In the genomic region with DNA sequence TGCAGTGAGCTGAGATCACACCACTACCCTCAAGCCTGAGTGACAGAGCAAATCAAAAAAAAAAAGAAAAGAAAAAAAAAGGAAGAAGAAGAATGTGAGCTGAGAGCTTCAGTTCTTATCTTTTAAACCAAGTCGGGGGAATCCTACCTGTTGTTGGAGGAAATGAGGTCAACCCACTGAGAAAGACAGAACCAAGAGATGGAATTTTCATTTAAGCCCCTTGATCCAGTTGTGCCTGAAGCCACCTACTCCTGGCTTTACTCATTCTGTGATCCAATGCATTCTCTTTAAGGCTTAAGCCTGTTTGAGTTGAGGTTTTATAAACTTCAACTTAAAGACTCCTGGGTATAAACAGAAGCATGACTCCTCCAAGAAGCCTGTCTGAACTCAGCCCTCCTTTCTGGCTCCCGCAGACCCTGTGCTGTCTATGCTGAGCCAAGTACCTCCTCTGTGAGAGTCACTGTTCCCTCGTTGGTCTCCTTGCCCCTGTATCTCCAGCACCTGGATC, we compare ENCODE assay signal across 13 cellular contexts. TPM values are rescaled to one million over a fixed set of nuclear protein-coding genes. Genes with fewer than 3 reads are reported as not detected.
DNase-seq lines count a peak whose midpoint lies in the region; ATAC-seq, FAIRE-seq and TF ChIP-seq lines count a peak whose summit lies in the region.
"Had no signal": no experiment of that assay in that cellular context is flagged by ENCODE, and none has a peak within 500 bp of the region (broad histone marks: within the 10 kb centered on the region; RNA-seq: fewer than 3 reads in every experiment).

No MANE protein-coding gene starts in this region.

- no peak overlapping the region for H3K4me3 Mint-ChIP-seq in activated CD8-positive, alpha-beta T cell treated with anti-CD3 and anti-CD28 coated beads, Interleukin-2, amount 10 ng/mL, durations not matched to agents 7 days and 5 days
- no peak overlapping the region for H3K4me3 Mint-ChIP-seq in activated CD8-positive, alpha-beta T cell treated with anti-CD3 and anti-CD28 coated beads for 36 hours
- H3K4me3 Mint-ChIP-seq: T-helper 1 cell treated with Interleukin-12 subunit alpha and Interleukin-12 subunit beta and Interleukin-4 antibody, amounts not matched to agents 30 μg/mL and 1 μg/mL, for 36 hours had no signal

- H3K36me3 Mint-ChIP-seq in activated CD8-positive, alpha-beta T cell treated with anti-CD3 and anti-CD28 coated beads, Interleukin-2, amount 10 ng/mL, durations not matched to agents 7 days and 5 days (ENCODE audit: low read depth): no peaks in the 10 kb centered on the region
- H3K36me3 Mint-ChIP-seq in activated CD8-positive, alpha-beta T cell treated with anti-CD3 and anti-CD28 coated beads for 36 hours (ENCODE audit: low read depth): no peaks in the 10 kb centered on the region

- H3K4me1 ChIP-seq in muscle layer of colon (ENCODE audit: insufficient read depth, low read length) (peaks cover 4% of the 10 kb centered on the region), upper lobe of left lung (peaks cover 18 to 29% (median 26%) of the 10 kb centered on the region in 4 donors)

- TF ChIP-seq EP300 in upper lobe of left lung (IDR thresholded peaks at IDR 0.05): no peak

- H3K9me3 ChIP-seq in muscle layer of colon (ENCODE audit: low read length): no peaks in the 10 kb centered on the region
- no peaks in the 10 kb centered on the region for H3K9me3 ChIP-seq in upper lobe of left lung
- H3K9me3 ChIP-seq: right lobe of liver had no signal

- whole genome bisulfite sequencing in upper lobe of left lung, 2 donors: 12 to 18% methylated on average over 3 of the region's 3 CpGs

- CTCF ChIA-PET in activated CD8-positive, alpha-beta T cell treated with anti-CD3 and anti-CD28 coated beads, Interleukin-2, amount 10 ng/mL, durations not matched to agents 7 days and 5 days (lab: Charles Lee): no interaction called here
- CTCF ChIA-PET in activated CD8-positive, alpha-beta T cell treated with anti-CD3 and anti-CD28 coated beads for 36 hours (lab: Charles Lee): no interaction called here

- H3K27me3 Mint-ChIP-seq in activated CD8-positive, alpha-beta T cell treated with anti-CD3 and anti-CD28 coated beads, Interleukin-2, amount 10 ng/mL, durations not matched to agents 7 days and 5 days (ENCODE audit: low read depth): peaks cover 8% of the 10 kb centered on the region
- no peaks in the 10 kb centered on the region for H3K27me3 Mint-ChIP-seq in activated CD8-positive, alpha-beta T cell treated with anti-CD3 and anti-CD28 coated beads for 36 hours

- no peaks in the 10 kb centered on the region for H3K27me3 ChIP-seq in muscle layer of colon (ENCODE audit: control insufficient read depth in 1 of 2, insufficient read depth in 2 of 2, low read length in 2 of 2)
- H3K27me3 ChIP-seq in upper lobe of left lung: no peaks in the 10 kb centered on the region
- H3K27me3 ChIP-seq: right lobe of liver had no signal

- TF ChIP-seq CTCF in activated CD8-positive, alpha-beta T cell treated with anti-CD3 and anti-CD28 coated beads for 36 hours (IDR thresholded peaks at IDR 0.05): no peak
- TF ChIP-seq CTCF in choroid plexus epithelial cell (conservative IDR thresholded peaks at IDR 0.05; ENCODE audit: low read depth, low read length): no peak
- TF ChIP-seq CTCF in upper lobe of left lung (IDR thresholded peaks at IDR 0.05): no peak

- H3K27ac Mint-ChIP-seq in activated CD8-positive, alpha-beta T cell treated with anti-CD3 and anti-CD28 coated beads, Interleukin-2, amount 10 ng/mL, durations not matched to agents 7 days and 5 days: peak overlapping the region; percentile 39
- H3K27ac Mint-ChIP-seq in activated CD8-positive, alpha-beta T cell treated with anti-CD3 and anti-CD28 coated beads for 36 hours: no peak overlapping the region

- no peak for FAIRE-seq in H54 (lab: Jason Lieb, UNC)

- TF ChIP-seq POLR2A in upper lobe of left lung (IDR thresholded peaks at IDR 0.05): no peak
- TF ChIP-seq POLR2A in H54 (IDR thresholded peaks at IDR 0.05; ENCODE audit: low read depth, low read length): no peak

- H3K4me3 ChIP-seq in choroid plexus epithelial cell (ENCODE audit: low read depth, low read length) (no peak overlapping the region), muscle layer of colon (ENCODE audit: low read depth in 1 of 2, low read length in 2 of 2) (no peak overlapping the region), upper lobe of left lung (peak overlapping the region in 1 of 4 donors; percentile 1)
- H3K4me3 ChIP-seq: right lobe of liver had no signal

- H3K36me3 ChIP-seq in muscle layer of colon (ENCODE audit: insufficient read depth, low read length) (no peaks in the 10 kb centered on the region), upper lobe of left lung (no peaks in the 10 kb centered on the region)
- H3K36me3 ChIP-seq: right lobe of liver had no signal

- intact Hi-C loops in activated CD8-positive, alpha-beta T cell treated with anti-CD3 and anti-CD28 coated beads for 36 hours (cut with micrococcal nuclease): loop anchor here (5.0 to 10.0 kb wide), 2 partner anchors 317 to 449 kb away; a partner anchor contains a TSS

- H3K9me3 Mint-ChIP-seq in activated CD8-positive, alpha-beta T cell treated with anti-CD3 and anti-CD28 coated beads, Interleukin-2, amount 10 ng/mL, durations not matched to agents 7 days and 5 days (ENCODE audit: insufficient read depth): no peaks in the 10 kb centered on the region
- no peaks in the 10 kb centered on the region for H3K9me3 Mint-ChIP-seq in activated CD8-positive, alpha-beta T cell treated with anti-CD3 and anti-CD28 coated beads for 36 hours

- no peak overlapping the region for H3K9ac ChIP-seq in muscle layer of colon (ENCODE audit: low read length)

- H3K4me1 Mint-ChIP-seq in activated CD8-positive, alpha-beta T cell treated with anti-CD3 and anti-CD28 coated beads, Interleukin-2, amount 10 ng/mL, durations not matched to agents 7 days and 5 days (ENCODE audit: low read depth): peaks cover 42% of the 10 kb centered on the region
- peaks cover 15% of the 10 kb centered on the region for H3K4me1 Mint-ChIP-seq in activated CD8-positive, alpha-beta T cell treated with anti-CD3 and anti-CD28 coated beads for 36 hours (ENCODE audit: low read depth)

- DNase-seq in activated CD8-positive, alpha-beta T cell treated with anti-CD3 and anti-CD28 coated beads, Interleukin-2, amount 10 ng/mL, durations not matched to agents 7 days and 5 days: no peak
- no peak for DNase-seq in activated CD8-positive, alpha-beta T cell treated with anti-CD3 and anti-CD28 coated beads for 36 hours
- peak; percentile 40 for DNase-seq in choroid plexus epithelial cell (ENCODE audit: low read depth)
- no peak for DNase-seq in upper lobe of left lung
- no peak for DNase-seq in H54 (ENCODE audit: insufficient read length, low spot score)
- DNase-seq in NK-92 (lab: John Stamatoyannopoulos, UW; ENCODE audit: unreplicated experiment): no peak
- DNase-seq: effector CD4-positive, alpha-beta T cell; NCI-H226; stimulated activated CD8-positive, alpha-beta memory T cell treated with anti-CD3 and anti-CD28 coated beads, Interleukin-4, amount 100 ng/mL, for 48 hours had no signal

- ATAC-seq in activated CD8-positive, alpha-beta T cell treated with anti-CD3 and anti-CD28 coated beads, Interleukin-2, amount 10 ng/mL, durations not matched to agents 7 days and 5 days: no peak
- ATAC-seq in activated CD8-positive, alpha-beta T cell treated with anti-CD3 and anti-CD28 coated beads for 36 hours: no peak
- ATAC-seq in upper lobe of left lung (ENCODE audit: low FRiP score in 2 of 2): peak; percentile 5 to 55
- ATAC-seq in GM19328 (IDR thresholded peaks at IDR 0.05; ENCODE audit: unreplicated experiment): no peak

- POLR2A ChIA-PET in activated CD8-positive, alpha-beta T cell treated with anti-CD3 and anti-CD28 coated beads, Interleukin-2, amount 10 ng/mL, durations not matched to agents 7 days and 5 days (lab: Charles Lee): no interaction called here
- POLR2A ChIA-PET in activated CD8-positive, alpha-beta T cell treated with anti-CD3 and anti-CD28 coated beads for 36 hours (lab: Charles Lee): interaction anchor here (0.9 kb wide), 1 partner anchor 27 kb away, joined by 3 read pairs; no protein-coding TSS in a partner anchor

- H3K27ac ChIP-seq in muscle layer of colon (ENCODE audit: low read depth, low read length) (peak overlapping the region; percentile 35), upper lobe of left lung (peak overlapping the region; percentile 51 to 71 (median 59))

RNA-seq across cellular contexts. Expression of a gene that starts 32.5 kb away (rescaled TPM):
- 1 to 10 TPM; 1.3 to 1.7 TPM for total RNA-seq in activated CD8-positive, alpha-beta T cell treated with anti-CD3 and anti-CD28 coated beads, Interleukin-2, amount 10 ng/mL, durations not matched to agents 7 days and 5 days
- 1 to 10 TPM; 1.9 to 3.1 TPM for total RNA-seq in activated CD8-positive, alpha-beta T cell treated with anti-CD3 and anti-CD28 coated beads for 36 hours
- total RNA-seq in upper lobe of left lung: 1 to 10 TPM in 4 of 6 donors, not detected in 2; 1.5 to 5.7 (median 2.5) TPM

Comparison
In these comparisons a context has a peak if more than half of its experiments do, and no peak if none do; other contexts are left out.
1. ATAC-seq: peak in upper lobe of left lung (2 of 2); none in activated CD8-positive, alpha-beta T cell treated with anti-CD3 and anti-CD28 coated beads, Interleukin-2, amount 10 ng/mL, durations not matched to agents 7 days and 5 days (single experiment), activated CD8-positive, alpha-beta T cell treated with anti-CD3 and anti-CD28 coated beads for 36 hours (single experiment) and GM19328 (single experiment).